In genomic region chr2:216478151-216478550, GRCh38 we compare ENCODE assay signal across 11 cellular contexts. TPM values are rescaled to one million over a fixed set of nuclear protein-coding genes. Genes with fewer than 3 reads are reported as not detected.
A peak's percentile ranks its signal among the peaks of the same experiment; 100 is the strongest.
DNase-seq lines count a peak whose midpoint lies in the region; ATAC-seq and TF ChIP-seq lines count a peak whose summit lies in the region.
"Had no signal": no experiment of that assay in that cellular context is flagged by ENCODE, and none has a peak within 500 bp of the region (broad histone marks: within the 10 kb centered on the region; RNA-seq: fewer than 3 reads in every experiment).

No MANE protein-coding gene starts in this region.

- H3K4me3 Mint-ChIP-seq in CD4-positive, alpha-beta T cell = no peak overlapping the region
- no peak overlapping the region for H3K4me3 Mint-ChIP-seq in activated CD8-positive, alpha-beta memory T cell treated with anti-CD3 and anti-CD28 coated beads, Interleukin-2, amount 10 ng/mL, durations not matched to agents 7 days and 5 days

- ATAC-seq in omental fat pad (ENCODE audit: low FRiP score) (peak; percentile 71), HG02981 (IDR thresholded peaks at IDR 0.05; ENCODE audit: unreplicated experiment) (no peak)
- no peak for ATAC-seq in CD4-positive, alpha-beta T cell (ENCODE audit: poor library complexity)
- no peak for ATAC-seq in activated CD8-positive, alpha-beta memory T cell treated with anti-CD3 and anti-CD28 coated beads, Interleukin-2, amount 10 ng/mL, durations not matched to agents 7 days and 5 days

- no peak overlapping the region for H3K27ac ChIP-seq in CD4-positive, alpha-beta T cell (ENCODE audit: low read depth, low read length)
- H3K27ac ChIP-seq: WERI-Rb-1 had no signal

- no peak for TF ChIP-seq CTCF in omental fat pad (IDR thresholded peaks at IDR 0.05)
- no peak for TF ChIP-seq CTCF in CD4-positive, alpha-beta T cell (IDR thresholded peaks at IDR 0.05)

- H3K27me3 ChIP-seq in CD4-positive, alpha-beta T cell (ENCODE audit: control insufficient read depth, insufficient read depth, low read length) = no peaks in the 10 kb centered on the region

- H3K27ac Mint-ChIP-seq in CD4-positive, alpha-beta T cell = no peak overlapping the region
- H3K27ac Mint-ChIP-seq in activated CD8-positive, alpha-beta memory T cell treated with anti-CD3 and anti-CD28 coated beads, Interleukin-2, amount 10 ng/mL, durations not matched to agents 7 days and 5 days = no peak overlapping the region

- H3K27me3 Mint-ChIP-seq in CD4-positive, alpha-beta T cell = no peaks in the 10 kb centered on the region
- no peaks in the 10 kb centered on the region for H3K27me3 Mint-ChIP-seq in activated CD8-positive, alpha-beta memory T cell treated with anti-CD3 and anti-CD28 coated beads, Interleukin-2, amount 10 ng/mL, durations not matched to agents 7 days and 5 days

- H3K9me3 ChIP-seq in CD4-positive, alpha-beta T cell (ENCODE audit: control insufficient read depth, low read length) = no peaks in the 10 kb centered on the region

- H3K36me3 Mint-ChIP-seq in CD4-positive, alpha-beta T cell (ENCODE audit: low read depth) = peaks cover 67% of the 10 kb centered on the region
- peaks cover 44% of the 10 kb centered on the region for H3K36me3 Mint-ChIP-seq in activated CD8-positive, alpha-beta memory T cell treated with anti-CD3 and anti-CD28 coated beads, Interleukin-2, amount 10 ng/mL, durations not matched to agents 7 days and 5 days

- POLR2A ChIA-PET in CD4-positive, alpha-beta T cell (lab: Charles Lee) = interaction anchor here (2.0 kb wide), 1 partner anchor 21 kb away, joined by 6 read pairs; the partner anchor contains the start of gene RPL37A

- CTCF ChIA-PET in CD4-positive, alpha-beta T cell (lab: Charles Lee) = no interaction called here
- CTCF ChIA-PET in activated CD8-positive, alpha-beta memory T cell treated with anti-CD3 and anti-CD28 coated beads, Interleukin-2, amount 10 ng/mL, durations not matched to agents 7 days and 5 days (lab: Charles Lee) = no interaction called here

- H3K9me3 Mint-ChIP-seq in CD4-positive, alpha-beta T cell = no peaks in the 10 kb centered on the region
- no peaks in the 10 kb centered on the region for H3K9me3 Mint-ChIP-seq in activated CD8-positive, alpha-beta memory T cell treated with anti-CD3 and anti-CD28 coated beads, Interleukin-2, amount 10 ng/mL, durations not matched to agents 7 days and 5 days (ENCODE audit: low read depth)

- H3K4me1 Mint-ChIP-seq in CD4-positive, alpha-beta T cell (ENCODE audit: low read depth) = peaks cover 12% of the 10 kb centered on the region
- H3K4me1 Mint-ChIP-seq in activated CD8-positive, alpha-beta memory T cell treated with anti-CD3 and anti-CD28 coated beads, Interleukin-2, amount 10 ng/mL, durations not matched to agents 7 days and 5 days = peaks cover 14% of the 10 kb centered on the region

- peak; percentile 92 for DNase-seq in Daoy (ENCODE audit: low read depth)
- DNase-seq in M059J (ENCODE audit: low read depth) = peak; percentile 90
- DNase-seq in dermis microvascular lymphatic vessel endothelial cell (ENCODE audit: low read depth in 2 of 2) = peak; percentile 23 to 95
- no peak for DNase-seq in omental fat pad (ENCODE audit: low spot score)
- DNase-seq in CD4-positive, alpha-beta T cell = no peak
- no peak for DNase-seq in activated CD8-positive, alpha-beta memory T cell treated with anti-CD3 and anti-CD28 coated beads, Interleukin-2, amount 10 ng/mL, durations not matched to agents 7 days and 5 days
- no peak for DNase-seq in NCI-H526 (lab: John Stamatoyannopoulos, UW)
- DNase-seq: cortex of kidney, NCI-H1105 treated with DMSO at 0.1 percent for 48 hours, WERI-Rb-1 had no signal

- intact Hi-C loops in CD4-positive, alpha-beta T cell (cut with DNase I, micrococcal nuclease) = no loop called here

RNA-seq across cellular contexts. Expression of gene RPL37A, which starts 20.5 kb away (rescaled TPM):
- 2,086 and 2,609 TPM in 2 replicates for total RNA-seq in Daoy (2014; rRNA removed; shearing (Covaris generic))
- 761 and 975 TPM in 2 replicates for total RNA-seq in M059J (2014; rRNA removed; shearing (Covaris generic))
- total RNA-seq in dermis microvascular lymphatic vessel endothelial cell (1,529 and 2,341 TPM in 2 replicates), omental fat pad (1,000 to 10,000 TPM; 1,064 to 1,421 (median 1,319) TPM)
- 1,000 to 10,000 TPM; 4,138 to 4,142 TPM for total RNA-seq in CD4-positive, alpha-beta T cell
- total RNA-seq in activated CD8-positive, alpha-beta memory T cell treated with anti-CD3 and anti-CD28 coated beads, Interleukin-2, amount 10 ng/mL, durations not matched to agents 7 days and 5 days = 1,000 to 10,000 TPM; 2,001 to 2,301 TPM

Comparison
In these comparisons a context has a peak if more than half of its experiments do, and no peak if none do; other contexts are left out.
1. DNase-seq: peak in Daoy (single experiment), M059J (single experiment) and dermis microvascular lymphatic vessel endothelial cell (2 of 2); none in omental fat pad (single experiment), CD4-positive, alpha-beta T cell (0 of 10), activated CD8-positive, alpha-beta memory T cell treated with anti-CD3 and anti-CD28 coated beads, Interleukin-2, amount 10 ng/mL, durations not matched to agents 7 days and 5 days (single experiment) and NCI-H526 (0 of 2).